2 cellular contexts compared by ENCODE assay signal in genomic region chr20:48795058-48795457, GRCh38.
TF ChIP-seq lines count a peak whose summit lies in the region.

No MANE protein-coding gene starts in this region.

TF ChIP-seq in H1, 55 proteins besides CTCF, POLR2A, EP300 and RAD21:
- TF ChIP-seq RXRA (IDR thresholded peaks at IDR 0.05; ENCODE audit: insufficient read depth, low read depth, low read length), result no peak
- no peak for TF ChIP-seq FOSL1 (IDR thresholded peaks at IDR 0.05; ENCODE audit: insufficient read depth, low read depth, low read length)
- no peak for TF ChIP-seq SRF (IDR thresholded peaks at IDR 0.05; ENCODE audit: low read depth, low read length)
- peak; percentile 58; the same call in 1 of the 2 replicates for TF ChIP-seq KDM1A (IDR thresholded peaks at IDR 0.05; ENCODE audit: borderline replicate concordance, low read length)
- no peak for TF ChIP-seq SP2 (IDR thresholded peaks at IDR 0.05; ENCODE audit: low read length)
- TF ChIP-seq BCL11A (IDR thresholded peaks at IDR 0.05; ENCODE audit: low read depth in 2 of 2, low read length in 2 of 2), result no peak
TF ChIP-seq in H1: peak in this region for 1.

TF ChIP-seq in SK-N-SH, 30 proteins besides CTCF, POLR2A, EP300 and RAD21:
- TF ChIP-seq GABPA (IDR thresholded peaks at IDR 0.05; ENCODE audit: low read depth) (no peak), MXI1 (IDR thresholded peaks at IDR 0.05; ENCODE audit: low read depth, low read length) (no peak), USF1 (IDR thresholded peaks at IDR 0.05; ENCODE audit: borderline replicate concordance, low read depth) (no peak), CHD2 (IDR thresholded peaks at IDR 0.05; ENCODE audit: low read length, partially characterized antibody) (no peak), PBX3 (IDR thresholded peaks at IDR 0.05) (no peak), REST (IDR thresholded peaks at IDR 0.05; ENCODE audit: low read depth, low read length) (no peak)
